Comparison of ENCODE assay signal across 1 cellular context in the genomic region with DNA sequence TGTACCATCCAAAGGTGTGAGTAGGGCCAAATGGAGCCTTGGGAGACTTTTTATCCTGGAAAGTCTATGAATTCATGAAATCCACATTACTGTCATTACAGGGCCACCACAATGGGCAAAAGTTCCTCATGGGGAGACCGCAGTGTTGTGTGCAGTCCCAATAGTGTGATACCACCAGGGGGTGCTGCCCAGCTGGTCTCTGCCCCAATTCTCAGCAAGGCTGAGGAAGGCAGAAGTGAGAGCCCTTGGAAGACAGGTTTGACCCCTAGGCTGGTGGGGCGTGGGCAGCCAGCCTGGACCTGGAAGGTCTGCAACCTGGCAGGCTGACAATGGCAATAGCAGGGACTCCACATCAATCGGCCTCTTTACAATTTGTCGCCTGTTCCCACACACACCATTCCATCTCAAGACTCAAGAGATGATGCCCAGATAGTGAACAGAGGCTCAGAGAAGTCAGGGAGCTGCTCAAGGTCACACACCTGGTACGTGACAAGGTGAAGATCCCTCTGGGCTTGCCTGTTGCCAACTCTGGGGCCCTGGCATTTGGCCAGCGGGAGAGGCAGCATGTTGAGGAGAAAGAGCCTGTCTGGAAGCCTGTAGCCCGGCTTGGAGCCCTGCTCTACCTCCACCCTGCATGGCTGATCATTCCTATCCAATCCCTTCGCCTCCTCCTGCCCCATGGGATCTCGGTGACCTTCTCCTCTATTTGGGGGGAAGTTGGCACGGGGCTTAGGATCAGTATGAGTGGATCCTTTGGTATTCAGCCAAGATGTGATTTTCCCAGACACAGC.
TF ChIP-seq lines count a peak whose summit lies in the region.

No MANE protein-coding gene starts in this region.

TF ChIP-seq in endothelial cell of umbilical vein, 7 proteins besides CTCF, POLR2A, EP300 and RAD21 (continued from another document):
- TF ChIP-seq EZH2 (IDR thresholded peaks at IDR 0.05; ENCODE audit: borderline replicate concordance, low read depth, low read length, severe bottlenecking) (no peak), FOS (IDR thresholded peaks at IDR 0.05; ENCODE audit: borderline replicate concordance, insufficient read depth, low read length) (no peak), MYC (IDR thresholded peaks at IDR 0.05; ENCODE audit: low read depth, low read length) (no peak)
TF ChIP-seq in endothelial cell of umbilical vein: peak in this region for 0.
